2 cellular contexts compared by ENCODE assay signal in the genomic region with DNA sequence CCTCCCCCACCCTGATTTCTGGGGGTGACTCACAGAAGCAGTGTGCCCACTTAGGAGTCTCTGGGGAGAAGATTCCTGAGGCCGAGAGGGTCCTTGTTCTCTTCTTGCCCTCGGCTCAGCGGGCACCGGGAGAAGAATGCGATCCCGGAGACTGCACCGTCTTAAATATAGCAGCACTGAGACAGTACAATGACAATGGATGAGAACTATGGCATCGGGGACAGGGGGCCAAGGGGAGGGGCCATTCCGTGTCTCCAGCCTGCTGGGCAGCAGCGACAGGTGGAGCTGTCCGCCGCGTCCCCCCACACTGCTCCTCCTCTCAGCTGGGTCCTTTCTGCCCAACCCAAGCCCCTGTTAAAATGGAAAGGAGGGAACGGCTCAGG.
A peak's percentile ranks its signal among the peaks of the same experiment; 100 is the strongest.
TF ChIP-seq lines count a peak whose summit lies in the region.

A gene (minus strand): TSS at position 138 of the 383 bp plus-strand sequence. CDS start 3,499 bp downstream, outside the sequence.

TF ChIP-seq in HepG2, 621 proteins besides CTCF, POLR2A, EP300 and RAD21:
- 0 out of 2 replicates have a peak, but pooled peaks have one; percentile 6 for TF ChIP-seq ZNF263 (CRISPR knock-in tag; IDR thresholded peaks at IDR 0.05)
- TF ChIP-seq THYN1 (CRISPR knock-in tag; IDR thresholded peaks at IDR 0.05; ENCODE audit: borderline replicate concordance, low read depth): no peak
- TF ChIP-seq FOXK1 (CRISPR knock-in tag; IDR thresholded peaks at IDR 0.05; ENCODE audit: borderline replicate concordance, low read depth): no peak
- TF ChIP-seq, protein P1, sequence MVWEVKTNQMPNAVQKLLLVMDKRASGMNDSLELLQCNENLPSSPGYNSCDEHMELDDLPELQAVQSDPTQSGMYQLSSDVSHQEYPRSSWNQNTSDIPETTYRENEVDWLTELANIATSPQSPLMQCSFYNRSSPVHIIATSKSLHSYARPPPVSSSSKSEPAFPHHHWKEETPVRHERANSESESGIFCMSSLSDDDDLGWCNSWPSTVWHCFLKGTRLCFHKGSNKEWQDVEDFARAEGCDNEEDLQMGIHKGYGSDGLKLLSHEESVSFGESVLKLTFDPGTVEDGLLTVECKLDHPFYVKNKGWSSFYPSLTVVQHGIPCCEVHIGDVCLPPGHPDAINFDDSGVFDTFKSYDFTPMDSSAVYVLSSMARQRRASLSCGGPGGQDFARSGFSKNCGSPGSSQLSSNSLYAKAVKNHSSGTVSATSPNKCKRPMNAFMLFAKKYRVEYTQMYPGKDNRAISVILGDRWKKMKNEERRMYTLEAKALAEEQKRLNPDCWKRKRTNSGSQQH (CRISPR knock-in tag; IDR thresholded peaks at IDR 0.05; ENCODE audit: low read depth): 0 out of 2 replicates have a peak, but pooled peaks have one; percentile 20
- TF ChIP-seq NONO (IDR thresholded peaks at IDR 0.05): no peak
- peak; percentile 19; the same call in 1 of the 2 replicates for TF ChIP-seq NONO (CRISPR knock-in tag; conservative IDR thresholded peaks at IDR 0.05)
- TF ChIP-seq, protein P2, sequence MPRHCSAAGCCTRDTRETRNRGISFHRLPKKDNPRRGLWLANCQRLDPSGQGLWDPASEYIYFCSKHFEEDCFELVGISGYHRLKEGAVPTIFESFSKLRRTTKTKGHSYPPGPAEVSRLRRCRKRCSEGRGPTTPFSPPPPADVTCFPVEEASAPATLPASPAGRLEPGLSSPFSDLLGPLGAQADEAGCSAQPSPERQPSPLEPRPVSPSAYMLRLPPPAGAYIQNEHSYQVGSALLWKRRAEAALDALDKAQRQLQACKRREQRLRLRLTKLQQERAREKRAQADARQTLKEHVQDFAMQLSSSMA (CRISPR knock-in tag; IDR thresholded peaks at IDR 0.05): no peak
- TF ChIP-seq, protein P3, sequence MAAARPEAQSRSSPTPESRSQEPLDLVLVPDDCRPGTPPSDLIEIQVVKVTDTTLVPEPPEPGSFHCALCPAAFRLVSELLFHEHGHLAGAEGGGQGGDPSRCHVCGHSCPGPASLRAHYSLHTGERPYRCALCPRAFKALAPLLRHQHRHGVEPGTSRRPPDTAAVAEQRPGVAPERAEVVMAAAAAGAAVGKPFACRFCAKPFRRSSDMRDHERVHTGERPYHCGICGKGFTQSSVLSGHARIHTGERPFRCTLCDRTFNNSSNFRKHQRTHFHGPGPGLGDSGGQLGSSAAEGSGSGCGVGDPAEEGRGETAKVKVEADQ (CRISPR knock-in tag; IDR thresholded peaks at IDR 0.05; ENCODE audit: borderline replicate concordance): no peak
- no peak for TF ChIP-seq RBFOX2 (IDR thresholded peaks at IDR 0.05; ENCODE audit: low read depth, low read length)
- TF ChIP-seq, protein P4, sequence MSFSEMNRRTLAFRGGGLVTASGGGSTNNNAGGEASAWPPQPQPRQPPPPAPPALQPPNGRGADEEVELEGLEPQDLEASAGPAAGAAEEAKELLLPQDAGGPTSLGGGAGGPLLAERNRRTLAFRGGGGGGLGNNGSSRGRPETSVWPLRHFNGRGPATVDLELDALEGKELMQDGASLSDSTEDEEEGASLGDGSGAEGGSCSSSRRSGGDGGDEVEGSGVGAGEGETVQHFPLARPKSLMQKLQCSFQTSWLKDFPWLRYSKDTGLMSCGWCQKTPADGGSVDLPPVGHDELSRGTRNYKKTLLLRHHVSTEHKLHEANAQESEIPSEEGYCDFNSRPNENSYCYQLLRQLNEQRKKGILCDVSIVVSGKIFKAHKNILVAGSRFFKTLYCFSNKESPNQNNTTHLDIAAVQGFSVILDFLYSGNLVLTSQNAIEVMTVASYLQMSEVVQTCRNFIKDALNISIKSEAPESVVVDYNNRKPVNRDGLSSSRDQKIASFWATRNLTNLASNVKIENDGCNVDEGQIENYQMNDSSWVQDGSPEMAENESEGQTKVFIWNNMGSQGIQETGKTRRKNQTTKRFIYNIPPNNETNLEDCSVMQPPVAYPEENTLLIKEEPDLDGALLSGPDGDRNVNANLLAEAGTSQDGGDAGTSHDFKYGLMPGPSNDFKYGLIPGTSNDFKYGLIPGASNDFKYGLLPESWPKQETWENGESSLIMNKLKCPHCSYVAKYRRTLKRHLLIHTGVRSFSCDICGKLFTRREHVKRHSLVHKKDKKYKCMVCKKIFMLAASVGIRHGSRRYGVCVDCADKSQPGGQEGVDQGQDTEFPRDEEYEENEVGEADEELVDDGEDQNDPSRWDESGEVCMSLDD (CRISPR knock-in tag; IDR thresholded peaks at IDR 0.05; ENCODE audit: borderline replicate concordance): no peak
- TF ChIP-seq TGIF2 (CRISPR knock-in tag; IDR thresholded peaks at IDR 0.05): 0 out of 2 replicates have a peak, but pooled peaks have one; percentile 27
- TF ChIP-seq FOSL2 (CRISPR knock-in tag; IDR thresholded peaks at IDR 0.05): no peak
- 0 out of 2 replicates have a peak, but pooled peaks have one; percentile 11 for TF ChIP-seq ZNF230 (CRISPR knock-in tag; IDR thresholded peaks at IDR 0.05)

TF ChIP-seq in H1, 55 proteins besides CTCF, POLR2A, EP300 and RAD21:
- TF ChIP-seq GTF2F1 (IDR thresholded peaks at IDR 0.05; ENCODE audit: borderline replicate concordance, low read depth, low read length): no peak
- no peak for TF ChIP-seq SIX5 (IDR thresholded peaks at IDR 0.05; ENCODE audit: low read depth, low read length)
- no peak for TF ChIP-seq HDAC2 (IDR thresholded peaks at IDR 0.05; ENCODE audit: borderline replicate concordance in 1 of 2, low read depth in 2 of 2, low read length in 2 of 2)
- no peak for TF ChIP-seq EGR1 (IDR thresholded peaks at IDR 0.05; ENCODE audit: borderline replicate concordance, low read depth, low read length)
- no peak for TF ChIP-seq CEBPB (IDR thresholded peaks at IDR 0.05; ENCODE audit: low read depth, low read length)
- TF ChIP-seq PHF8 (conservative IDR thresholded peaks at IDR 0.05; ENCODE audit: low read depth, low read length): no peak
- no peak for TF ChIP-seq CBX8 (IDR thresholded peaks at IDR 0.05; ENCODE audit: borderline replicate concordance, low read depth, low read length)
- no peak for TF ChIP-seq TEAD4 (IDR thresholded peaks at IDR 0.05; ENCODE audit: low read depth, low read length)
- no peak for TF ChIP-seq JUN (IDR thresholded peaks at IDR 0.05; ENCODE audit: low read depth, low read length)
- TF ChIP-seq KDM5A (IDR thresholded peaks at IDR 0.05; ENCODE audit: low read length): no peak
- TF ChIP-seq, protein P5, sequence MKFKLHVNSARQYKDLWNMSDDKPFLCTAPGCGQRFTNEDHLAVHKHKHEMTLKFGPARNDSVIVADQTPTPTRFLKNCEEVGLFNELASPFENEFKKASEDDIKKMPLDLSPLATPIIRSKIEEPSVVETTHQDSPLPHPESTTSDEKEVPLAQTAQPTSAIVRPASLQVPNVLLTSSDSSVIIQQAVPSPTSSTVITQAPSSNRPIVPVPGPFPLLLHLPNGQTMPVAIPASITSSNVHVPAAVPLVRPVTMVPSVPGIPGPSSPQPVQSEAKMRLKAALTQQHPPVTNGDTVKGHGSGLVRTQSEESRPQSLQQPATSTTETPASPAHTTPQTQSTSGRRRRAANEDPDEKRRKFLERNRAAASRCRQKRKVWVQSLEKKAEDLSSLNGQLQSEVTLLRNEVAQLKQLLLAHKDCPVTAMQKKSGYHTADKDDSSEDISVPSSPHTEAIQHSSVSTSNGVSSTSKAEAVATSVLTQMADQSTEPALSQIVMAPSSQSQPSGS (IDR thresholded peaks at IDR 0.05; ENCODE audit: low read length): no peak
- TF ChIP-seq NRF1 (IDR thresholded peaks at IDR 0.05; ENCODE audit: low read depth, low read length): no peak
- TF ChIP-seq, protein P6, sequence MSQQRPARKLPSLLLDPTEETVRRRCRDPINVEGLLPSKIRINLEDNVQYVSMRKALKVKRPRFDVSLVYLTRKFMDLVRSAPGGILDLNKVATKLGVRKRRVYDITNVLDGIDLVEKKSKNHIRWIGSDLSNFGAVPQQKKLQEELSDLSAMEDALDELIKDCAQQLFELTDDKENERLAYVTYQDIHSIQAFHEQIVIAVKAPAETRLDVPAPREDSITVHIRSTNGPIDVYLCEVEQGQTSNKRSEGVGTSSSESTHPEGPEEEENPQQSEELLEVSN (IDR thresholded peaks at IDR 0.05): no peak
- no peak for TF ChIP-seq ZNF274 (IDR thresholded peaks at IDR 0.05; ENCODE audit: borderline replicate concordance, extremely low read depth, low read length)
- TF ChIP-seq TCF12 (IDR thresholded peaks at IDR 0.05; ENCODE audit: low read depth, low read length): no peak
- no peak for TF ChIP-seq CTBP2 (IDR thresholded peaks at IDR 0.05; ENCODE audit: borderline replicate concordance, insufficient read depth, insufficient read length, low read length)
- no peak for TF ChIP-seq FOSL1 (IDR thresholded peaks at IDR 0.05; ENCODE audit: insufficient read depth, low read depth, low read length)
TF ChIP-seq in H1: peak in this region for 0.
